In genomic region chr6:144317736-144318135, GRCh38 we compare ENCODE assay signal across 24 cellular contexts. TPM values are rescaled to one million over a fixed set of nuclear protein-coding genes. Genes with fewer than 3 reads are reported as not detected.
A peak's percentile ranks its signal among the peaks of the same experiment; 100 is the strongest.
DNase-seq lines count a peak whose midpoint lies in the region; ATAC-seq and TF ChIP-seq lines count a peak whose summit lies in the region.
"Had no signal": no experiment of that assay in that cellular context is flagged by ENCODE, and none has a peak within 500 bp of the region (broad histone marks: within the 10 kb centered on the region; RNA-seq: fewer than 3 reads in every experiment).

No MANE protein-coding gene starts in this region.

- peaks cover 17% of the 10 kb centered on the region for H3K4me1 Mint-ChIP-seq in neural progenitor cell
- peaks cover 2 to 24% (median 7%) of the 10 kb centered on the region in 4 donors for H3K4me1 Mint-ChIP-seq in naive thymus-derived CD8-positive, alpha-beta T cell
- peaks cover 8% of the 10 kb centered on the region for H3K4me1 Mint-ChIP-seq in activated T-cell treated with anti-CD3 and anti-CD28 coated beads, Interleukin-2, amount 50 U/mL, for 24 hours (ENCODE audit: low read depth)
- H3K4me1 Mint-ChIP-seq in CD8-positive, alpha-beta T cell (ENCODE audit: low read depth): peaks cover 3% of the 10 kb centered on the region

- intact Hi-C loops in CD8-positive, alpha-beta T cell (cut with DNase I, micrococcal nuclease): loop anchor here in 1 of 2 experiments (5.0 kb wide), 1 partner anchor 40 kb away; no protein-coding TSS in a partner anchor

- peaks cover 9% of the 10 kb centered on the region for H4K20me1 ChIP-seq in neural progenitor cell (ENCODE audit: low read depth)

- H3K27me3 ChIP-seq in adipocyte (replicated peaks; ENCODE audit: control insufficient read depth, insufficient read depth, low read length) (no peaks in the 10 kb centered on the region), neural progenitor cell (no peaks in the 10 kb centered on the region)
- no peaks in the 10 kb centered on the region for H3K27me3 ChIP-seq in CD8-positive, alpha-beta T cell (ENCODE audit: insufficient read depth, low read length)
- H3K27me3 ChIP-seq: upper lobe of left lung had no signal

- no peak overlapping the region for H3K4me3 Mint-ChIP-seq in neural progenitor cell
- no peak overlapping the region for H3K4me3 Mint-ChIP-seq in naive thymus-derived CD8-positive, alpha-beta T cell
- no peak overlapping the region for H3K4me3 Mint-ChIP-seq in activated T-cell treated with anti-CD3 and anti-CD28 coated beads, Interleukin-2, amount 50 U/mL, for 24 hours
- no peak overlapping the region for H3K4me3 Mint-ChIP-seq in CD8-positive, alpha-beta T cell
- H3K4me3 Mint-ChIP-seq: endodermal cell; neural crest cell; stimulated activated naive CD8-positive, alpha-beta T cell treated with anti-CD3 and anti-CD28 coated beads, Interleukin-15, amount 100 ng/mL, for 72 hours had no signal

- H3K36me3 Mint-ChIP-seq in neural progenitor cell: peaks cover 4% of the 10 kb centered on the region
- no peaks in the 10 kb centered on the region for H3K36me3 Mint-ChIP-seq in naive thymus-derived CD8-positive, alpha-beta T cell
- H3K36me3 Mint-ChIP-seq in activated T-cell treated with anti-CD3 and anti-CD28 coated beads, Interleukin-2, amount 50 U/mL, for 24 hours (ENCODE audit: low read depth): no peaks in the 10 kb centered on the region
- H3K36me3 Mint-ChIP-seq in CD8-positive, alpha-beta T cell: no peaks in the 10 kb centered on the region

- H3K4me3 ChIP-seq in adipocyte (ENCODE audit: low read length) (peak overlapping the region; percentile 15), neural progenitor cell (no peak overlapping the region)
- no peak overlapping the region for H3K4me3 ChIP-seq in CD8-positive, alpha-beta T cell (ENCODE audit: low read depth, low read length)
- H3K4me3 ChIP-seq: psoas muscle, skin epidermis, upper lobe of left lung had no signal

- H3K9me3 ChIP-seq in adipocyte (ENCODE audit: control insufficient read depth, low read length) (no peaks in the 10 kb centered on the region), neural progenitor cell (ENCODE audit: low read depth) (no peaks in the 10 kb centered on the region)
- H3K9me3 ChIP-seq in CD8-positive, alpha-beta T cell (ENCODE audit: low read length): no peaks in the 10 kb centered on the region
- H3K9me3 ChIP-seq: BE2C, psoas muscle, upper lobe of left lung had no signal

- CTCF ChIA-PET in CD8-positive, alpha-beta T cell (lab: Charles Lee): no interaction called here

- DNase-seq in GM03348 (ENCODE audit: low spot score): peak; percentile 23
- DNase-seq in adipocyte (ENCODE audit: low read depth): peak; percentile 64
- DNase-seq in fibroblast of peridontal ligament (ENCODE audit: extremely low read depth): peak; percentile 82
- no peak for DNase-seq in neural progenitor cell (ENCODE audit: low spot score)
- no peak for DNase-seq in stimulated activated CD4-positive, alpha-beta T cell treated with anti-CD3 and anti-CD28 coated beads, Interleukin-2, amount 100 ng/mL, for 24 hours
- DNase-seq in naive thymus-derived CD8-positive, alpha-beta T cell: no peak
- no peak for DNase-seq in activated T-cell treated with anti-CD3 and anti-CD28 coated beads, Interleukin-2, amount 50 U/mL, for 24 hours
- DNase-seq in CD8-positive, alpha-beta T cell: no peak
- DNase-seq: activated CD4-positive, CD25-positive, alpha-beta regulatory T cell treated with anti-CD3 and anti-CD28 coated beads, Interleukin-2, amount 50 U/mL, for 72 hours; activated CD8-positive, alpha-beta memory T cell treated with anti-CD3 and anti-CD28 coated beads for 24 hours; activated naive CD4-positive, alpha-beta T cell treated with anti-CD3 and anti-CD28 coated beads, Interleukin-2, amount 50 U/mL, for 16 hours; BE2C; COR-L47; DND-41; endodermal cell; foreskin melanocyte; NCI-H2171; NCI-H526 treated with DMSO at 0.1 percent for 48 hours; psoas muscle; stimulated activated naive CD8-positive, alpha-beta T cell treated with anti-CD3 and anti-CD28 coated beads, Interleukin-15, amount 100 ng/mL, for 72 hours; upper lobe of left lung had no signal

- no peaks in the 10 kb centered on the region for H3K9me3 Mint-ChIP-seq in neural progenitor cell
- no peaks in the 10 kb centered on the region for H3K9me3 Mint-ChIP-seq in naive thymus-derived CD8-positive, alpha-beta T cell
- H3K9me3 Mint-ChIP-seq in activated T-cell treated with anti-CD3 and anti-CD28 coated beads, Interleukin-2, amount 50 U/mL, for 24 hours: no peaks in the 10 kb centered on the region
- no peaks in the 10 kb centered on the region for H3K9me3 Mint-ChIP-seq in CD8-positive, alpha-beta T cell
- H3K9me3 Mint-ChIP-seq: endodermal cell; neural crest cell; stimulated activated naive CD8-positive, alpha-beta T cell treated with anti-CD3 and anti-CD28 coated beads, Interleukin-15, amount 100 ng/mL, for 72 hours had no signal

- peaks cover 5% of the 10 kb centered on the region for H3K27me3 Mint-ChIP-seq in neural progenitor cell (ENCODE audit: insufficient read depth, low read depth)
- H3K27me3 Mint-ChIP-seq in naive thymus-derived CD8-positive, alpha-beta T cell: no peaks in the 10 kb centered on the region
- no peaks in the 10 kb centered on the region for H3K27me3 Mint-ChIP-seq in activated T-cell treated with anti-CD3 and anti-CD28 coated beads, Interleukin-2, amount 50 U/mL, for 24 hours
- H3K27me3 Mint-ChIP-seq in CD8-positive, alpha-beta T cell (ENCODE audit: low read depth): no peaks in the 10 kb centered on the region
- H3K27me3 Mint-ChIP-seq: stimulated activated naive CD8-positive, alpha-beta T cell treated with anti-CD3 and anti-CD28 coated beads, Interleukin-15, amount 100 ng/mL, for 72 hours had no signal

- no peak overlapping the region for H3K27ac ChIP-seq in neural progenitor cell
- no peak overlapping the region for H3K27ac ChIP-seq in CD8-positive, alpha-beta T cell (ENCODE audit: low read depth, low read length)
- H3K27ac ChIP-seq: psoas muscle, RWPE1, skin epidermis had no signal

- H3K4me2 ChIP-seq in neural progenitor cell: no peak overlapping the region

- no peak for ATAC-seq in naive thymus-derived CD8-positive, alpha-beta T cell
- no peak for ATAC-seq in CD8-positive, alpha-beta T cell
- ATAC-seq: psoas muscle; stimulated activated naive CD8-positive, alpha-beta T cell treated with anti-CD3 and anti-CD28 coated beads, Interleukin-15, amount 100 ng/mL, for 72 hours had no signal

- no peaks in the 10 kb centered on the region for H3K79me2 ChIP-seq in neural progenitor cell (ENCODE audit: low read depth)

- no peak overlapping the region for H2AFZ ChIP-seq in neural progenitor cell (replicated peaks)

- TF ChIP-seq CTCF in neural progenitor cell (IDR thresholded peaks at IDR 0.05): no peak
- no peak for TF ChIP-seq CTCF in CD8-positive, alpha-beta T cell (IDR thresholded peaks at IDR 0.05)

- H3F3A ChIP-seq in neural progenitor cell (ENCODE audit: low read depth): peaks cover 8% of the 10 kb centered on the region

- H3K9ac ChIP-seq in adipocyte (ENCODE audit: low read length) (no peak overlapping the region), neural progenitor cell (no peak overlapping the region)

- H3K36me3 ChIP-seq in adipocyte (ENCODE audit: control insufficient read depth, insufficient read depth, low read length, severe bottlenecking) (peaks cover 4% of the 10 kb centered on the region), neural progenitor cell (no peaks in the 10 kb centered on the region)
- no peaks in the 10 kb centered on the region for H3K36me3 ChIP-seq in CD8-positive, alpha-beta T cell (ENCODE audit: insufficient read depth, low read length)
- H3K36me3 ChIP-seq: BE2C, upper lobe of left lung had no signal

- POLR2A ChIA-PET in naive thymus-derived CD8-positive, alpha-beta T cell (lab: Charles Lee): no interaction called here
- POLR2A ChIA-PET in CD8-positive, alpha-beta T cell (lab: Charles Lee): no interaction called here

- peak overlapping the region; percentile 54 for H3K27ac Mint-ChIP-seq in neural progenitor cell
- no peak overlapping the region for H3K27ac Mint-ChIP-seq in naive thymus-derived CD8-positive, alpha-beta T cell
- H3K27ac Mint-ChIP-seq in activated T-cell treated with anti-CD3 and anti-CD28 coated beads, Interleukin-2, amount 50 U/mL, for 24 hours: no peak overlapping the region
- no peak overlapping the region for H3K27ac Mint-ChIP-seq in CD8-positive, alpha-beta T cell
- H3K27ac Mint-ChIP-seq: endodermal cell; stimulated activated naive CD8-positive, alpha-beta T cell treated with anti-CD3 and anti-CD28 coated beads, Interleukin-15, amount 100 ng/mL, for 72 hours had no signal

- peaks cover 36% of the 10 kb centered on the region for H3K4me1 ChIP-seq in adipocyte (ENCODE audit: control insufficient read depth, insufficient read depth, low read length)
- H3K4me1 ChIP-seq in neural progenitor cell: peaks cover 10% of the 10 kb centered on the region
- no peaks in the 10 kb centered on the region for H3K4me1 ChIP-seq in CD8-positive, alpha-beta T cell (ENCODE audit: insufficient read depth, low read length)
- H3K4me1 ChIP-seq: BE2C had no signal

RNA-seq across cellular contexts. Expression of gene UTRN, which starts 32.6 kb away (rescaled TPM):
- total RNA-seq in neural progenitor cell (ENCODE audit: low replicate concordance): 44.3 and 60.9 TPM in 2 replicates
- total RNA-seq in naive thymus-derived CD8-positive, alpha-beta T cell: 100 to 1,000 TPM; 140 to 153 TPM
- 10 to 100 TPM; 37.9 to 40.3 (median 38.2) TPM for polyA plus RNA-seq in naive thymus-derived CD8-positive, alpha-beta T cell
- 100 to 1,000 TPM; 125 to 130 TPM for total RNA-seq in CD8-positive, alpha-beta T cell

Comparison
In these comparisons a context has a peak if more than half of its experiments do, and no peak if none do; other contexts are left out.
1. DNase-seq: peak in GM03348 (single experiment), adipocyte (single experiment) and fibroblast of peridontal ligament (single experiment); none in neural progenitor cell (single experiment), stimulated activated CD4-positive, alpha-beta T cell treated with anti-CD3 and anti-CD28 coated beads, Interleukin-2, amount 100 ng/mL, for 24 hours (0 of 2), naive thymus-derived CD8-positive, alpha-beta T cell (0 of 10), activated T-cell treated with anti-CD3 and anti-CD28 coated beads, Interleukin-2, amount 50 U/mL, for 24 hours (single experiment) and CD8-positive, alpha-beta T cell (0 of 7).